ENCODE assay signal across 1 cellular context in genomic region chr7:99693427-99694200, GRCh38.
TF ChIP-seq lines count a peak whose summit lies in the region.

No MANE protein-coding gene starts in this region.

TF ChIP-seq in HEK293, 187 proteins besides CTCF, POLR2A, EP300 and RAD21 (continued from another document):
- TF ChIP-seq ZNF449 (tag by site-specific recombination; IDR thresholded peaks at IDR 0.05) (no peak), ZNF174 (tag by site-specific recombination; IDR thresholded peaks at IDR 0.05) (no peak), ZNF157 (tag by site-specific recombination; IDR thresholded peaks at IDR 0.05) (no peak), KLF17 (tag by site-specific recombination; IDR thresholded peaks at IDR 0.05) (no peak), ZNF121 (tag by site-specific recombination; IDR thresholded peaks at IDR 0.05) (no peak), ZNF707 (tag by site-specific recombination; IDR thresholded peaks at IDR 0.05) (no peak), YY1 (tag by site-specific recombination; IDR thresholded peaks at IDR 0.05) (peak; percentile 59), ZBTB1 (tag by site-specific recombination; IDR thresholded peaks at IDR 0.05) (no peak), KLF1 (tag by site-specific recombination; IDR thresholded peaks at IDR 0.05) (peak; percentile 64)
